ENCODE assay signal across 17 cellular contexts in the genomic region with DNA sequence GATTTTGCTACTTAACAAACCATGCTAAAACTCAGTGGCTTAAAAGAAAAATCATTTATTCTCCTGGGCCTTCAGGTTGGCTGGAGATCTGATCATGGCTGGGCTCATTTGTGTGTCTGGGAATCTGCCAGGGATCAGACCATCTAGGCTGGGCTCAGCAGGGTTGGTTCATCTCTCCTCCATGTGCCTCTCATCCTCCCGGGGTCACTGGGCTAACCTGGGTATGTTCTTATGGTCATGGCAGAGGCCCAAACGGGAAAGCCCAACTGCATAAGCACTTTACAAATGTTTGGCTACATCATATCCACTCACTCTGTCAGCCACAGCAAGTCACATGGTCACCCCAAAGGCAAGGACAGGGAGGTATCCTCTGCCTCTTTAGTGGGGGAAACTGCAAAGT.
DNase-seq lines count a peak whose midpoint lies in the region; ATAC-seq, FAIRE-seq and TF ChIP-seq lines count a peak whose summit lies in the region.
"Had no signal": no experiment of that assay in that cellular context is flagged by ENCODE, and none has a peak within 500 bp of the region (broad histone marks: within the 10 kb centered on the region; RNA-seq: fewer than 3 reads in every experiment).

No MANE protein-coding gene starts in this region.

- H3K4me3 ChIP-seq in HepG2 (replicated peaks in 1 of 3; ENCODE audit: insufficient read depth in 1 of 3, low read depth in 2 of 3, low read length in 3 of 3) (no peak overlapping the region), right lobe of liver (no peak overlapping the region), GM12878 (no peak overlapping the region), vagina (no peak overlapping the region)
- H3K4me3 ChIP-seq: BLaER1 had no signal

- ATAC-seq in HepG2 (no peak), right lobe of liver (no peak), GM12878 (no peak), HG03097 (IDR thresholded peaks at IDR 0.05; ENCODE audit: low FRiP score, unreplicated experiment) (no peak)

- TF ChIP-seq CTCF in HepG2 (CRISPR knock-in tag; IDR thresholded peaks at IDR 0.05) (no peak), right lobe of liver (IDR thresholded peaks at IDR 0.05) (no peak), GM12878 (IDR thresholded peaks at IDR 0.05 in 2 of 3, conservative IDR thresholded peaks at IDR 0.05 in 1 of 3; ENCODE audit: control insufficient read depth in 2 of 3, extremely low read depth in 1 of 3, insufficient read depth in 1 of 3, low read depth in 3 of 3, low read length in 3 of 3) (no peak), vagina (IDR thresholded peaks at IDR 0.05) (no peak)

- H3K9me3 ChIP-seq in HepG2 (ENCODE audit: low read length) (peaks cover 32% of the 10 kb centered on the region), right lobe of liver (no peaks in the 10 kb centered on the region), GM12878 (replicated peaks; ENCODE audit: control insufficient read depth, insufficient read depth, low read length) (peaks cover 44% of the 10 kb centered on the region), vagina (no peaks in the 10 kb centered on the region)

- FAIRE-seq in HepG2 (lab: Jason Lieb, UNC) (no peak), GM12878 (lab: Jason Lieb, UNC) (no peak)
- FAIRE-seq: H1, HTR-8/SVneo had no signal

- no peaks in the 10 kb centered on the region for H3K4me1 ChIP-seq in HepG2 (ENCODE audit: insufficient read depth, low read length)
- H3K4me1 ChIP-seq in right lobe of liver: no peaks in the 10 kb centered on the region
- peaks cover 12% of the 10 kb centered on the region for H3K4me1 ChIP-seq in GM12878 (ENCODE audit: control insufficient read depth, insufficient read depth, low read length)
- H3K4me1 ChIP-seq in vagina: no peaks in the 10 kb centered on the region

- no peak for TF ChIP-seq EP300 in HepG2 (IDR thresholded peaks at IDR 0.05; ENCODE audit: low read depth in 2 of 2, low read length in 2 of 2)
- TF ChIP-seq EP300 in HepG2 (CRISPR knock-in tag; IDR thresholded peaks at IDR 0.05; ENCODE audit: borderline replicate concordance): no peak
- no peak for TF ChIP-seq EP300 in GM12878 (IDR thresholded peaks at IDR 0.05; ENCODE audit: borderline replicate concordance in 1 of 2, control insufficient read depth in 1 of 2, low read depth in 2 of 2, low read length in 2 of 2)

- RAD21 ChIA-PET in GM12878 (lab: Charles Lee; ENCODE audit: unreplicated experiment): no interaction called here

- BruUV-seq in HepG2 (replicated peaks; lab: Mats Ljungman, UMichigan): no TSS peak
- no TSS peak for BruUV-seq in GM12878 (replicated peaks; lab: Mats Ljungman, UMichigan)

- TF ChIP-seq RAD21 in HepG2 (CRISPR knock-in tag; IDR thresholded peaks at IDR 0.05) (no peak), GM12878 (IDR thresholded peaks at IDR 0.05; ENCODE audit: insufficient read depth, low read depth, low read length) (no peak)

- SMC1A ChIA-PET in GM12878 (lab: Charles Lee; ENCODE audit: uncharacterized antibody, unreplicated experiment): interaction anchor here (0.9 kb wide), 1 partner anchor 18 kb away, joined by 3 read pairs; no protein-coding TSS in a partner anchor

- WGBS in HepG2 (ENCODE audit: low lambda C conversion rate): 0% methylated on average over 2 of the region's 2 CpGs
- WGBS in right lobe of liver (ENCODE audit: insufficient coverage, low coverage, low lambda C conversion rate, missing lambda C conversion rate): no CpG with 5 or more reads among the region's 2 CpGs
- 97% methylated on average over 2 of the region's 2 CpGs for WGBS in GM12878 (ENCODE audit: insufficient coverage, insufficient replicate concordance, low lambda C conversion rate, missing lambda C conversion rate)

- POLR2A ChIA-PET in HepG2 (lab: Yijun Ruan, JAX) (no interaction called here), GM12878 (lab: Charles Lee) (interaction anchor here (1.1 kb wide), 1 partner anchor 14 kb away, joined by 3 read pairs; no protein-coding TSS in a partner anchor)

- H2AFZ ChIP-seq in HepG2 (ENCODE audit: low read length) (no peak overlapping the region), GM12878 (ENCODE audit: control insufficient read depth, low read depth, low read length) (no peak overlapping the region)

- H3K9ac ChIP-seq in HepG2 (ENCODE audit: insufficient read depth, low read depth, low read length): no peak overlapping the region
- H3K9ac ChIP-seq in GM12878 (ENCODE audit: control insufficient read depth, insufficient read depth, low read length): no peak overlapping the region
- H3K9ac ChIP-seq: BLaER1 had no signal

- no peaks in the 10 kb centered on the region for H4K20me1 ChIP-seq in HepG2 (ENCODE audit: insufficient read depth, low read length)
- no peaks in the 10 kb centered on the region for H4K20me1 ChIP-seq in GM12878 (ENCODE audit: control insufficient read depth, insufficient read depth)
- H4K20me1 ChIP-seq: BLaER1 had no signal

- CTCF ChIA-PET in HepG2 (lab: Yijun Ruan, JAX; ENCODE audit: low intra/inter-chr PET ratio, low total read pairs): interaction anchor here (0.6 kb wide), 1 partner anchor 343 kb away, joined by 3 read pairs; no protein-coding TSS in a partner anchor
- CTCF ChIA-PET in GM12878 (lab: Yijun Ruan, JAX): no interaction called here

- in situ Hi-C loops in HepG2 (cut with HindIII; ENCODE audit: extremely low pct_ligation_motif_present, low pct_unique_long_range_greater_than_20kb): loop anchor here (10.0 kb wide), 1 partner anchor 341 kb away; no protein-coding TSS in a partner anchor
- in situ Hi-C loops in GM12878 (cut with MboI): no loop called here

- H3K27me3 ChIP-seq in HepG2 (ENCODE audit: control insufficient read depth in 1 of 2, insufficient read depth in 2 of 2, low read length in 2 of 2) (peaks cover 0 to 7% of the 10 kb centered on the region in 2 experiments; a peak in 2 of 5 replicates), right lobe of liver (no peaks in the 10 kb centered on the region), GM12878 (replicated peaks in 1 of 2; ENCODE audit: control insufficient read depth in 2 of 2, insufficient read depth in 2 of 2, low read length in 1 of 2) (no peaks in the 10 kb centered on the region), vagina (no peaks in the 10 kb centered on the region)
- H3K27me3 ChIP-seq: BLaER1 had no signal

- DNase-seq in HepG2 (ENCODE audit: low spot score) (no peak), right lobe of liver (no peak), NOMO-1 treated with DMSO at 0.1 percent for 48 hours (lab: John Stamatoyannopoulos, UW; ENCODE audit: unreplicated experiment) (peak; percentile 55), GM12878 (ENCODE audit: low read depth, low spot score) (no peak), NCI-H1436 (lab: John Stamatoyannopoulos, UW) (no peak), vagina (ENCODE audit: extremely low spot score in 2 of 2) (no peak), NCI-H446 (lab: John Stamatoyannopoulos, UW) (no peak)
- DNase-seq: 8988T; CD4-positive, alpha-beta memory T cell; DMS153; DMS79; GDM1; H9 had no signal

- TF ChIP-seq POLR2A in HepG2 (IDR thresholded peaks at IDR 0.05; ENCODE audit: insufficient read depth in 1 of 2, low read depth in 2 of 2, low read length in 2 of 2) (no peak), right lobe of liver (IDR thresholded peaks at IDR 0.05) (no peak), GM12878 (IDR thresholded peaks at IDR 0.05; ENCODE audit: low read depth, low read length) (no peak), vagina (IDR thresholded peaks at IDR 0.05) (no peak)

- no peaks in the 10 kb centered on the region for H3K36me3 ChIP-seq in HepG2 (replicated peaks in 1 of 2; ENCODE audit: control insufficient read depth in 1 of 2, insufficient read depth in 2 of 2, low read length in 2 of 2)
- H3K36me3 ChIP-seq in right lobe of liver: no peaks in the 10 kb centered on the region
- no peaks in the 10 kb centered on the region for H3K36me3 ChIP-seq in GM12878 (ENCODE audit: control insufficient read depth in 2 of 2, insufficient read depth in 2 of 2, low read length in 1 of 2)
- no peaks in the 10 kb centered on the region for H3K36me3 ChIP-seq in vagina

- no peaks in the 10 kb centered on the region for H3K79me2 ChIP-seq in HepG2 (ENCODE audit: insufficient read depth, low read length)
- H3K79me2 ChIP-seq in GM12878 (ENCODE audit: control insufficient read depth, insufficient read depth, low read length): peaks cover 4% of the 10 kb centered on the region; the same call in 1 of the 2 replicates

- H3K27ac ChIP-seq in HepG2 (ENCODE audit: extremely low read length, insufficient read depth, low read length) (no peak overlapping the region), right lobe of liver (no peak overlapping the region), GM12878 (ENCODE audit: control insufficient read depth, insufficient read depth) (no peak overlapping the region), vagina (no peak overlapping the region)
- H3K27ac ChIP-seq: BLaER1 had no signal

- intact Hi-C loops in HepG2 (cut with micrococcal nuclease; ENCODE audit: unreplicated experiment): no loop called here
- intact Hi-C loops in right lobe of liver (cut with DNase I): loop anchor here (10.0 kb wide), 2 partner anchors 241 to 251 kb away; a partner anchor contains a TSS
- intact Hi-C loops in GM12878 (cut with micrococcal nuclease; ENCODE audit: unreplicated experiment): no loop called here
- intact Hi-C loops in vagina (cut with DNase I): no loop called here

- H3K4me2 ChIP-seq in HepG2 (ENCODE audit: low read depth, low read length) (no peak overlapping the region), GM12878 (ENCODE audit: control insufficient read depth, insufficient read depth) (no peak overlapping the region)
- H3K4me2 ChIP-seq: BLaER1 had no signal

TF ChIP-seq in HepG2, 621 proteins besides CTCF, POLR2A, EP300 and RAD21:
- TF ChIP-seq ZNF331 (CRISPR knock-in tag; IDR thresholded peaks at IDR 0.05): peak; percentile 97
- TF ChIP-seq GFI1 (CRISPR knock-in tag; IDR thresholded peaks at IDR 0.05; ENCODE audit: borderline replicate concordance): no peak

TF ChIP-seq in GM12878, 131 proteins besides CTCF, POLR2A, EP300 and RAD21:
- TF ChIP-seq CBX5 (IDR thresholded peaks at IDR 0.05; ENCODE audit: low read depth): 0 out of 2 replicates have a peak, but pooled peaks have one; percentile 33
- no peak for TF ChIP-seq MXI1 (IDR thresholded peaks at IDR 0.05; ENCODE audit: low read depth, low read length)

Comparison
In these comparisons a context has a peak if more than half of its experiments do, and no peak if none do; other contexts are left out.
1. intact Hi-C loops: an anchor here in right lobe of liver (10.0 kb wide); none called in HepG2, GM12878 and vagina.